18 cellular contexts compared by ENCODE assay signal in the genomic region with DNA sequence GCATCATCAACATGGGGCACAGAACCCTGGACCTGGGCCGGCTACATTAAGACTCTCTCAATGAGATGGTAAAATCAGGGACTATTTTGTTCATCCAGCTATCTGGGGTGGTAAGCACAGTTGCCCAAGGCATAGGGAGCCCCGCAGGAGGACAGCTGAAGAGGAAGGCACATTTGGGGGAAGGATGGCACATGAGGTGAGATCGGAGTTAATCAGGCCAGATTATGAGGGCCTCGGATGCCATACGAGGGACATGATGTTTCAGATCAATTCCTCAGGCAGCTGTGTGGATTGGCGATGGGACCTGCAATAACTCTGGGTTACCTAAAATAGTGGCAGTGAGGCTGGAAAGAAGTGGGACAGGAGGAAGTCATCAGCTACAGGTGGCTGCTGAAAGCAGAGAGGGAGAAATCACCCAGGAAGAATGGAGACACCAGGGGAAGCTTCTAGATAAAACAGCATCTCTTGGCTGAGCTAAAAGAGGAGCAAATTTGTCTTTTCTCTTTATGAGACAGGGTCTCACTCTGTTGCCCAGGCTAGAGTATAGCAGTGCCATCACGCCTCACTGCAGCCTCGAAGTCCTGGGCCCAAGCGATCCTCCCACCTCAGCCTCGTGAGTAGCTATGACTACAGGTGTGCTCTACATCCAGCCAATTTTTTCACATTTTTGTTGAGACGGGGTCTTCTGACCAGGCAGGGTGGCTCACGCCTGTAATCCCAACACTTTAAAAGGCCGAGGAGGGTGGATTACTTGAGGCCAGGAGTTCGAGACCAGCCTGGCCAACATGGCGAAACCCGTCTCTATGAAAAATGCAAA. TPM values are rescaled to one million over a fixed set of nuclear protein-coding genes. Genes with fewer than 3 reads are reported as not detected.
DNase-seq lines count a peak whose midpoint lies in the region; ATAC-seq and TF ChIP-seq lines count a peak whose summit lies in the region.
"Had no signal": no experiment of that assay in that cellular context is flagged by ENCODE, and none has a peak within 500 bp of the region (broad histone marks: within the 10 kb centered on the region; RNA-seq: fewer than 3 reads in every experiment).

No MANE protein-coding gene starts in this region.

- TF ChIP-seq CTCF in HCT116 (IDR thresholded peaks at IDR 0.05 in 2 of 3, conservative IDR thresholded peaks at IDR 0.05 in 1 of 3; ENCODE audit: borderline replicate concordance in 1 of 3, insufficient read depth in 1 of 3, low read depth in 2 of 3, low read length in 2 of 3) = no peak
- TF ChIP-seq CTCF in type B pancreatic cell (conservative IDR thresholded peaks at IDR 0.05) = no peak

- no peak overlapping the region for H2AFZ ChIP-seq in HCT116 (ENCODE audit: low read depth, low read length, poor library complexity, severe bottlenecking)

- H3K27ac ChIP-seq in HCT116 (ENCODE audit: low read depth, low read length) = no peak overlapping the region
- H3K27ac ChIP-seq: epithelial cell of prostate, lower lobe of right lung had no signal

- peaks cover 23% of the 10 kb centered on the region for H3K79me2 ChIP-seq in HCT116 (ENCODE audit: insufficient read depth, low read length)

- BruUV-seq in HCT116 (replicated peaks; lab: Mats Ljungman, UMichigan) = no TSS peak

- POLR2A ChIA-PET in HCT116 (lab: Charles Lee) = no interaction called here

- H3K9ac ChIP-seq in HCT116 (ENCODE audit: low read length) = no peak overlapping the region

- TF ChIP-seq POLR2A in HCT116 (IDR thresholded peaks at IDR 0.05; ENCODE audit: borderline replicate concordance, extremely low read depth, insufficient read depth, insufficient read length) = no peak

- no peak overlapping the region for H3K4me3 ChIP-seq in HCT116 (replicated peaks in 1 of 2; ENCODE audit: low read depth in 1 of 2, low read length in 2 of 2)
- H3K4me3 ChIP-seq: lower lobe of right lung had no signal

- 0 out of 2 replicates have a peak, but pooled peaks cover 10% of the 10 kb centered on the region for H4K20me1 ChIP-seq in HCT116 (ENCODE audit: insufficient read depth)

- H3K9me2 ChIP-seq in HCT116 (ENCODE audit: insufficient read depth) = no peaks in the 10 kb centered on the region

- intact Hi-C loops in HCT116 (cut with micrococcal nuclease) = no loop called here

- RAD21 ChIA-PET in HCT116 (lab: Charles Lee; ENCODE audit: low non-redundant PET in 1 of 2, low total read pairs in 2 of 2, uncharacterized antibody in 2 of 2, unreplicated experiment in 2 of 2) = no interaction called here

- peak overlapping the region; percentile 49 for H3K27ac Mint-ChIP-seq in activated naive CD4-positive, alpha-beta T cell treated with anti-CD3 and anti-CD28 coated beads, Interleukin-2, amount 50 U/mL, for 24 hours
- peak overlapping the region; percentile 0 for H3K27ac Mint-ChIP-seq in central memory CD8-positive, alpha-beta T cell (ENCODE audit: low read depth)
- peak overlapping the region; percentile 3 for H3K27ac Mint-ChIP-seq in type B pancreatic cell
- H3K27ac Mint-ChIP-seq: stimulated activated memory B cell treated with anti-CD40 and anti-IgM and Interleukin-4, amounts not matched to agents 10 μg/mL and 1 μg/mL and 100 μg/mL, for 72 hours had no signal

- TF ChIP-seq RAD21 in HCT116 (IDR thresholded peaks at IDR 0.05; ENCODE audit: low read depth) = no peak

- no peak overlapping the region for H3K4me2 ChIP-seq in HCT116 (ENCODE audit: low read length)

- peaks cover 33% of the 10 kb centered on the region for H3K4me1 Mint-ChIP-seq in activated naive CD4-positive, alpha-beta T cell treated with anti-CD3 and anti-CD28 coated beads, Interleukin-2, amount 50 U/mL, for 24 hours
- H3K4me1 Mint-ChIP-seq in central memory CD8-positive, alpha-beta T cell = peaks cover 22% of the 10 kb centered on the region
- H3K4me1 Mint-ChIP-seq in type B pancreatic cell (ENCODE audit: unreplicated experiment) = peaks cover 21% of the 10 kb centered on the region

- CTCF ChIA-PET in HCT116 (lab: Charles Lee) = no interaction called here

- peaks cover 4 to 14% of the 10 kb centered on the region in 2 experiments; a peak in 3 of 4 replicates for H3K4me1 ChIP-seq in HCT116 (ENCODE audit: control insufficient read depth in 1 of 2, insufficient read depth in 2 of 2, low read length in 2 of 2)

- ATAC-seq in HCT116 = no peak
- ATAC-seq in central memory CD8-positive, alpha-beta T cell (replicated peaks; ENCODE audit: extremely low read depth, poor library complexity, severe bottlenecking) = no peak
- ATAC-seq in GM21360 (IDR thresholded peaks at IDR 0.05; ENCODE audit: unreplicated experiment) = no peak
- ATAC-seq in HG02588 (IDR thresholded peaks at IDR 0.05; ENCODE audit: unreplicated experiment) = no peak
- ATAC-seq: foreskin keratinocyte; lower lobe of right lung; sciatic nerve; stimulated activated memory B cell treated with anti-CD40 and anti-IgM and Interleukin-4, amounts not matched to agents 10 μg/mL and 1 μg/mL and 100 μg/mL, for 72 hours had no signal

- no peak for DNase-seq in activated naive CD4-positive, alpha-beta T cell treated with Interleukin-2 at 50 U/mL for 16 hours
- DNase-seq in HCT116 (ENCODE audit: low read depth, low spot score) (no peak), type B pancreatic cell (ENCODE audit: extremely low spot score, unreplicated experiment) (peak; percentile 25)
- DNase-seq in central memory CD8-positive, alpha-beta T cell (ENCODE audit: low spot score in 2 of 2) = no peak
- DNase-seq: activated CD4-positive, alpha-beta T cell treated with anti-CD3 and anti-CD28 coated beads for 1 hour; Caco-2; dermis blood vessel endothelial cell; foreskin keratinocyte; hippocampal formation; lower lobe of right lung; NCI-H1436 treated with DMSO at 0.1 percent for 48 hours; NCI-H774 had no signal

- peaks cover 22% of the 10 kb centered on the region for H3K36me3 Mint-ChIP-seq in activated naive CD4-positive, alpha-beta T cell treated with anti-CD3 and anti-CD28 coated beads, Interleukin-2, amount 50 U/mL, for 24 hours
- H3K36me3 Mint-ChIP-seq in central memory CD8-positive, alpha-beta T cell (ENCODE audit: insufficient read depth) = peaks cover 47% of the 10 kb centered on the region
- peaks cover 22% of the 10 kb centered on the region for H3K36me3 Mint-ChIP-seq in type B pancreatic cell

- no peaks in the 10 kb centered on the region for H3K9me3 Mint-ChIP-seq in activated naive CD4-positive, alpha-beta T cell treated with anti-CD3 and anti-CD28 coated beads, Interleukin-2, amount 50 U/mL, for 24 hours
- no peaks in the 10 kb centered on the region for H3K9me3 Mint-ChIP-seq in central memory CD8-positive, alpha-beta T cell
- H3K9me3 Mint-ChIP-seq in type B pancreatic cell = no peaks in the 10 kb centered on the region
- H3K9me3 Mint-ChIP-seq: stimulated activated memory B cell treated with anti-CD40 and anti-IgM and Interleukin-4, amounts not matched to agents 10 μg/mL and 1 μg/mL and 100 μg/mL, for 72 hours had no signal

- H3K36me3 ChIP-seq in HCT116 (ENCODE audit: control insufficient read depth in 1 of 2, insufficient read depth in 2 of 2, low read length in 2 of 2) = peaks cover 21 to 45% of the 10 kb centered on the region in 2 experiments; a peak in 3 of 4 replicates

- H3K27me3 ChIP-seq in HCT116 (ENCODE audit: insufficient read depth, low read length) = no peaks in the 10 kb centered on the region
- H3K27me3 ChIP-seq: foreskin keratinocyte had no signal

- H3K9me3 ChIP-seq in HCT116 (ENCODE audit: control insufficient read depth in 1 of 2, insufficient read depth in 1 of 2, low read depth in 1 of 2, low read length in 2 of 2) = no peaks in the 10 kb centered on the region
- H3K9me3 ChIP-seq: Caco-2, lower lobe of right lung had no signal

- H3K27me3 Mint-ChIP-seq in activated naive CD4-positive, alpha-beta T cell treated with anti-CD3 and anti-CD28 coated beads, Interleukin-2, amount 50 U/mL, for 24 hours = no peaks in the 10 kb centered on the region
- H3K27me3 Mint-ChIP-seq in central memory CD8-positive, alpha-beta T cell = no peaks in the 10 kb centered on the region
- H3K27me3 Mint-ChIP-seq in type B pancreatic cell = no peaks in the 10 kb centered on the region
- H3K27me3 Mint-ChIP-seq: stimulated activated memory B cell treated with anti-CD40 and anti-IgM and Interleukin-4, amounts not matched to agents 10 μg/mL and 1 μg/mL and 100 μg/mL, for 72 hours had no signal

- no peak overlapping the region for H3K4me3 Mint-ChIP-seq in activated naive CD4-positive, alpha-beta T cell treated with anti-CD3 and anti-CD28 coated beads, Interleukin-2, amount 50 U/mL, for 24 hours
- H3K4me3 Mint-ChIP-seq in central memory CD8-positive, alpha-beta T cell = no peak overlapping the region
- H3K4me3 Mint-ChIP-seq in type B pancreatic cell = no peak overlapping the region
- H3K4me3 Mint-ChIP-seq: stimulated activated memory B cell treated with anti-CD40 and anti-IgM and Interleukin-4, amounts not matched to agents 10 μg/mL and 1 μg/mL and 100 μg/mL, for 72 hours had no signal

TF ChIP-seq in HCT116, 20 proteins besides CTCF, POLR2A, EP300 and RAD21:
- TF ChIP-seq POLR2AphosphoS5 (IDR thresholded peaks at IDR 0.05; ENCODE audit: low read depth, low read length) = peak; percentile 16; the same call in 1 of the 2 replicates
- no peak for TF ChIP-seq YY1 (IDR thresholded peaks at IDR 0.05; ENCODE audit: extremely low read depth, insufficient replicate concordance, low read depth, low read length)

RNA-seq across cellular contexts. Expression of a gene that starts 21.1 kb away (rescaled TPM):
- total RNA-seq in HCT116 (2021; ENCODE audit: unreplicated experiment) (184 TPM), type B pancreatic cell (ENCODE audit: low replicate concordance) (113 and 119 TPM in 2 replicates)
- 165 and 166 TPM in 2 replicates for polyA plus RNA-seq in HCT116 (2012)

RNA-seq across cellular contexts. Expression of a gene that starts 53.5 kb away (rescaled TPM):
- total RNA-seq in HCT116 (2021; ENCODE audit: unreplicated experiment) = 82.0 TPM
- polyA plus RNA-seq in HCT116 (2012) = 41.7 and 46.7 TPM in 2 replicates
- total RNA-seq in type B pancreatic cell (ENCODE audit: low replicate concordance) = 74.9 and 83.5 TPM in 2 replicates
